Comparison of ENCODE assay signal across 8 cellular contexts in the genomic region with DNA sequence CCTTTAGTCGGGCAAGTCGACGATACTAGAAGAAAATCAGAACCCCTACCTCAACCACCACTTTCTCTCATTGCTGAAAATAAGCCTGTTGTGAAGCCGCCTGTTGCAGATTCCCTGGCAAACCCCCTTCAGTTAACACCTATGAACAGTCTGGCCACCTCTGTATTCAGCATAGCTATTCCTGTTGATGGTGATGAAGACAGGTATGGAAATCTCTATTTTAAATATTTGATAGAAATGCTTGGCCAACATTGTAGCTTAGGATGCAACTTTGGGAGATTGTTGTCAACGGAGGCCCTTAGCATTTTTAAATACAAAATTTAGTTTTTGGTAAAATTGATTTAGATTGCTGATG. TPM values are rescaled to one million over a fixed set of nuclear protein-coding genes. Genes with fewer than 3 reads are reported as not detected.
DNase-seq lines count a peak whose midpoint lies in the region; TF ChIP-seq lines count a peak whose summit lies in the region.

No MANE protein-coding gene starts in this region.

- no peak for DNase-seq in AG09309 (ENCODE audit: low read depth)
- no peak for DNase-seq in cardiac fibroblast (ENCODE audit: low read depth in 2 of 2)
- DNase-seq in NCI-H146 (lab: John Stamatoyannopoulos, UW): no peak
- DNase-seq in SHP77 (lab: John Stamatoyannopoulos, UW): no peak
- DNase-seq in head of caudate nucleus: no peak
- DNase-seq in AML-193 (lab: John Stamatoyannopoulos, UW): no peak

- H3K9me3 ChIP-seq in HUES64 (ENCODE audit: insufficient read depth, low read depth, low read length) (no peaks in the 10 kb centered on the region), muscle layer of duodenum (ENCODE audit: control insufficient read depth in 1 of 2, low read length in 2 of 2) (no peaks in the 10 kb centered on the region)

- TF ChIP-seq CTCF in AG09309 (IDR thresholded peaks at IDR 0.05; ENCODE audit: control insufficient read depth, insufficient read depth, low read depth, low read length, missing control alignments) (no peak), cardiac fibroblast (IDR thresholded peaks at IDR 0.05; ENCODE audit: low read depth, low read length) (no peak)

- H3K27ac ChIP-seq in HUES64 (ENCODE audit: low read depth, low read length) (no peak overlapping the region), muscle layer of duodenum (ENCODE audit: low read length) (peak overlapping the region; percentile 62)

- WGBS in HUES64: 4% methylated on average over 5 of the region's 5 CpGs

- intact Hi-C loops in head of caudate nucleus (cut with DNase I): loop anchor here (5.0 kb wide), 1 partner anchor 86 kb away; no protein-coding TSS in a partner anchor

- H3K9ac ChIP-seq in HUES64 (ENCODE audit: low read depth, low read length): peak overlapping the region; percentile 91; the same call in 1 of the 2 replicates

- H3K36me3 ChIP-seq in HUES64 (ENCODE audit: insufficient read depth, low read length): peaks cover 21% of the 10 kb centered on the region
- peaks cover 0 to 25% of the 10 kb centered on the region in 2 donors for H3K36me3 ChIP-seq in muscle layer of duodenum (ENCODE audit: control insufficient read depth in 1 of 2, insufficient read depth in 2 of 2, low read length in 2 of 2)

- peak overlapping the region; percentile 87 for H3K4me3 ChIP-seq in AG09309 (ENCODE audit: control insufficient read depth, low read depth, low read length)
- peak overlapping the region; percentile 93 for H3K4me3 ChIP-seq in HUES64 (ENCODE audit: low read length)
- H3K4me3 ChIP-seq in cardiac fibroblast (replicated peaks in 1 of 2; ENCODE audit: low read depth in 2 of 2, low read length in 2 of 2): peak overlapping the region; percentile 90 to 92
- H3K4me3 ChIP-seq in muscle layer of duodenum (ENCODE audit: low read depth in 1 of 2, low read length in 2 of 2): peak overlapping the region; percentile 87 to 100

- H3K27me3 ChIP-seq in HUES64 (ENCODE audit: insufficient read depth, low read length) (no peaks in the 10 kb centered on the region), muscle layer of duodenum (ENCODE audit: low read depth, low read length) (no peaks in the 10 kb centered on the region)

- H3K4me1 ChIP-seq in HUES64 (ENCODE audit: insufficient read depth, low read length) (peaks cover 42% of the 10 kb centered on the region), muscle layer of duodenum (ENCODE audit: control insufficient read depth in 1 of 2, insufficient read depth in 2 of 2, low read length in 2 of 2) (peaks cover 3 to 7% of the 10 kb centered on the region in 2 donors)

RNA-seq across cellular contexts. Expression of a gene that starts 3.0 kb away (rescaled TPM):
- 18.3 TPM for polyA plus RNA-seq in HUES64 (2013, experiment 1 of 2)
- 17.1 TPM for polyA plus RNA-seq in HUES64 (2013, experiment 2 of 2)
